1 cellular context compared by ENCODE assay signal in the genomic region with DNA sequence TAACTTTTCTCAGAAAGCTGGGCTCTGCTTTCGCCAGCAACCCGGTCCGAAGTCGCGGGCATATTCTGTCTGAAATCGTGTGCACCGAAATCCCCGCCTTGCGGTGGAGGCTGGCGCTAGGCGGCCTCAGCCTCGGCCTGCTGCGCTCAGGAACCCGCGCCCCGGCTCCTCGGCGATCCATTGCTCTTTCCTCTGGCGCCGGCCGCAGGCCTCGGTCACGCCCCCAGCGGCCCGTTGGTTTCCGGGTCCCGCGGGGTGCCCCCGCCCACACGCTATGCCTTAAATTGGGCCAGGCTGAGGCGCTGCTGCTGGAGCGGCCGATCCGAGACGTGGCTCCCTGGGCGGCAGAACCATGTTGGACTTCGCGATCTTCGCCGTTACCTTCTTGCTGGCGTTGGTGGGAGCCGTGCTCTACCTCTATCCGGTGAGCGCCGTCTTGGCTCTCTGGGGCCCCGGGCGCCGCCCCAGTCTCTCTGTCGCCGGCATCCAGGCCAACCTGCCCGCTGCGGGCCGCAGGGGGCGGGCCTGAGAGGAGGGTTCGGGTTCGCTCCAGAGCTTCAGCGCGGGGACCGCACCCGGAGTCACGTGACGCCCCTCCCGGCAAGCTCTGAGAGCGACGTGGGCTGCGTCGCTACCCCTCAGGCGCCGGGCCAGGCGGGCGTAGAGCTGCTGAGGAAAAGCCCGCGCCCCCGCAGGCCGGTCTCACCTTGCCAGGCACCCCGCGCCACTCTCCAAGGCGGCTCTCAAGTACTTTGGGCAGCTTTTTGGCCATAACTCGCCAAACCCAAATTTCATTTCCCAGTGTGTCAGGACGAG.
A peak's percentile ranks its signal among the peaks of the same experiment; 100 is the strongest.
TF ChIP-seq lines count a peak whose summit lies in the region.

A gene with protein sequence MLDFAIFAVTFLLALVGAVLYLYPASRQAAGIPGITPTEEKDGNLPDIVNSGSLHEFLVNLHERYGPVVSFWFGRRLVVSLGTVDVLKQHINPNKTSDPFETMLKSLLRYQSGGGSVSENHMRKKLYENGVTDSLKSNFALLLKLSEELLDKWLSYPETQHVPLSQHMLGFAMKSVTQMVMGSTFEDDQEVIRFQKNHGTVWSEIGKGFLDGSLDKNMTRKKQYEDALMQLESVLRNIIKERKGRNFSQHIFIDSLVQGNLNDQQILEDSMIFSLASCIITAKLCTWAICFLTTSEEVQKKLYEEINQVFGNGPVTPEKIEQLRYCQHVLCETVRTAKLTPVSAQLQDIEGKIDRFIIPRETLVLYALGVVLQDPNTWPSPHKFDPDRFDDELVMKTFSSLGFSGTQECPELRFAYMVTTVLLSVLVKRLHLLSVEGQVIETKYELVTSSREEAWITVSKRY (plus strand): TSS at position 308 of the 816 bp plus-strand sequence. CDS start 45 bp downstream, at position 353.

TF ChIP-seq in HepG2, 621 proteins besides CTCF, POLR2A, EP300 and RAD21 (continued from another document and continues in another):
- TF ChIP-seq, protein P1, sequence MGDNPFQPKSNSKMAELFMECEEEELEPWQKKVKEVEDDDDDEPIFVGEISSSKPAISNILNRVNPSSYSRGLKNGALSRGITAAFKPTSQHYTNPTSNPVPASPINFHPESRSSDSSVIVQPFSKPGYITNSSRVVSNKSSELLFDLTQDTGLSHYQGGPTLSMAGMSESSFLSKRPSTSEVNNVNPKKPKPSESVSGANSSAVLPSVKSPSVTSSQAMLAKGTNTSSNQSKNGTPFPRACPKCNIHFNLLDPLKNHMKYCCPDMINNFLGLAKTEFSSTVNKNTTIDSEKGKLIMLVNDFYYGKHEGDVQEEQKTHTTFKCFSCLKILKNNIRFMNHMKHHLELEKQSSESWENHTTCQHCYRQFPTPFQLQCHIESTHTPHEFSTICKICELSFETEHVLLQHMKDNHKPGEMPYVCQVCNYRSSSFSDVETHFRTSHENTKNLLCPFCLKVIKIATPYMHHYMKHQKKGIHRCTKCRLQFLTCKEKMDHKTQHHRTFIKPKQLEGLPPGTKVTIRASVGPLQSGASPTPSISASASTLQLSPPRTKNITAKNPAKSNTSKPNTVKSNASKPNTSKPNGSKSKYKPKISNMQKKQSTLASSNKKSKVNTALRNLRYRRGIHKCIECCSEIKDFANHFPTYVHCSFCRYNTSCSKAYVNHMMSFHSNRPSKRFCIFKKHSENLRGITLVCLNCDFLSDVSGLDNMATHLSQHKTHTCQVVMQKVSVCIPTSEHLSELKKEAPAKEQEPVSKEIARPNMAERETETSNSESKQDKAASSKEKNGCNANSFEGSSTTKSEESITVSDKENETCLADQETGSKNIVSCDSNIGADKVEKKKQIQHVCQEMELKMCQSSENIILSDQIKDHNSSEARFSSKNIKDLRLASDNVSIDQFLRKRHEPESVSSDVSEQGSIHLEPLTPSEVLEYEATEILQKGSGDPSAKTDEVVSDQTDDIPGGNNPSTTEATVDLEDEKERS (CRISPR knock-in tag; IDR thresholded peaks at IDR 0.05), result peak; percentile 71; the same call in 1 of the 2 replicates
- TF ChIP-seq KDM4B (CRISPR knock-in tag; IDR thresholded peaks at IDR 0.05), result no peak
- TF ChIP-seq ZNF432 (CRISPR knock-in tag; IDR thresholded peaks at IDR 0.05; ENCODE audit: borderline replicate concordance), result 0 out of 2 replicates have a peak, but pooled peaks have one; percentile 27
- TF ChIP-seq, protein P2, sequence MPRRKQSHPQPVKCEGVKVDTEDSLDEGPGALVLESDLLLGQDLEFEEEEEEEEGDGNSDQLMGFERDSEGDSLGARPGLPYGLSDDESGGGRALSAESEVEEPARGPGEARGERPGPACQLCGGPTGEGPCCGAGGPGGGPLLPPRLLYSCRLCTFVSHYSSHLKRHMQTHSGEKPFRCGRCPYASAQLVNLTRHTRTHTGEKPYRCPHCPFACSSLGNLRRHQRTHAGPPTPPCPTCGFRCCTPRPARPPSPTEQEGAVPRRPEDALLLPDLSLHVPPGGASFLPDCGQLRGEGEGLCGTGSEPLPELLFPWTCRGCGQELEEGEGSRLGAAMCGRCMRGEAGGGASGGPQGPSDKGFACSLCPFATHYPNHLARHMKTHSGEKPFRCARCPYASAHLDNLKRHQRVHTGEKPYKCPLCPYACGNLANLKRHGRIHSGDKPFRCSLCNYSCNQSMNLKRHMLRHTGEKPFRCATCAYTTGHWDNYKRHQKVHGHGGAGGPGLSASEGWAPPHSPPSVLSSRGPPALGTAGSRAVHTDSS (CRISPR knock-in tag; conservative IDR thresholded peaks at IDR 0.05), result 0 out of 2 replicates have a peak, but pooled peaks have one; percentile 74
- no peak; the same call in 1 of the 2 replicates for TF ChIP-seq ZFP36L2 (CRISPR knock-in tag; IDR thresholded peaks at IDR 0.05)
- TF ChIP-seq ZFP36 (IDR thresholded peaks at IDR 0.05; ENCODE audit: borderline replicate concordance, low read depth, low read length, partially characterized antibody), result no peak
- TF ChIP-seq NFYC (CRISPR knock-in tag; IDR thresholded peaks at IDR 0.05), result peak; percentile 63
- TF ChIP-seq, protein P3, sequence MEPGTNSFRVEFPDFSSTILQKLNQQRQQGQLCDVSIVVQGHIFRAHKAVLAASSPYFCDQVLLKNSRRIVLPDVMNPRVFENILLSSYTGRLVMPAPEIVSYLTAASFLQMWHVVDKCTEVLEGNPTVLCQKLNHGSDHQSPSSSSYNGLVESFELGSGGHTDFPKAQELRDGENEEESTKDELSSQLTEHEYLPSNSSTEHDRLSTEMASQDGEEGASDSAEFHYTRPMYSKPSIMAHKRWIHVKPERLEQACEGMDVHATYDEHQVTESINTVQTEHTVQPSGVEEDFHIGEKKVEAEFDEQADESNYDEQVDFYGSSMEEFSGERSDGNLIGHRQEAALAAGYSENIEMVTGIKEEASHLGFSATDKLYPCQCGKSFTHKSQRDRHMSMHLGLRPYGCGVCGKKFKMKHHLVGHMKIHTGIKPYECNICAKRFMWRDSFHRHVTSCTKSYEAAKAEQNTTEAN (CRISPR knock-in tag; conservative IDR thresholded peaks at IDR 0.05), result peak; percentile 75
- TF ChIP-seq ZNF550 (CRISPR knock-in tag; IDR thresholded peaks at IDR 0.05; ENCODE audit: borderline replicate concordance), result no peak
- TF ChIP-seq KDM5B (CRISPR knock-in tag; IDR thresholded peaks at IDR 0.05; ENCODE audit: borderline replicate concordance), result peak; percentile 98
- peak; percentile 45; the same call in 1 of the 2 replicates for TF ChIP-seq SAFB2 (CRISPR knock-in tag; IDR thresholded peaks at IDR 0.05; ENCODE audit: borderline replicate concordance, low read depth)
- TF ChIP-seq ATM (IDR thresholded peaks at IDR 0.05; ENCODE audit: borderline replicate concordance), result no peak
- TF ChIP-seq, protein P4, sequence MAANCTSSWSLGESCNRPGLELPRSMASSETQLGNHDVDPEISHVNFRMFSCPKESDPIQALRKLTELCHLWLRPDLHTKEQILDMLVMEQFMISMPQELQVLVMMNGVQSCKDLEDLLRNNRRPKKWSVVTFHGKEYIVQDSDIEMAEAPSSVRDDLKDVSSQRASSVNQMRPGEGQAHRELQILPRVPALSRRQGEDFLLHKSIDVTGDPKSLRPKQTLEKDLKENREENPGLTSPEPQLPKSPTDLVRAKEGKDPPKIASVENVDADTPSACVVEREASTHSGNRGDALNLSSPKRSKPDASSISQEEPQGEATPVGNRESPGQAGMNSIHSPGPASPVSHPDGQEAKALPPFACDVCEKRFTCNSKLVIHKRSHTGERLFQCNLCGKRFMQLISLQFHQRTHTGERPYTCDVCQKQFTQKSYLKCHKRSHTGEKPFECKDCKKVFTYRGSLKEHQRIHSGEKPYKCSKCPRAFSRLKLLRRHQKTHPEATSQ (CRISPR knock-in tag; IDR thresholded peaks at IDR 0.05; ENCODE audit: borderline replicate concordance), result peak; percentile 90; the same call in 1 of the 2 replicates
- peak; percentile 98 for TF ChIP-seq ZMYM4 (CRISPR knock-in tag; IDR thresholded peaks at IDR 0.05)
- peak; percentile 99 for TF ChIP-seq ZNF891 (CRISPR knock-in tag; IDR thresholded peaks at IDR 0.05)
- no peak for TF ChIP-seq ZNF24 (IDR thresholded peaks at IDR 0.05)
- TF ChIP-seq KAT2B (IDR thresholded peaks at IDR 0.05; ENCODE audit: borderline replicate concordance, low read depth, low read length), result no peak
- TF ChIP-seq HMG20B (CRISPR knock-in tag; conservative IDR thresholded peaks at IDR 0.05), result peak; percentile 57
- TF ChIP-seq, protein P5, sequence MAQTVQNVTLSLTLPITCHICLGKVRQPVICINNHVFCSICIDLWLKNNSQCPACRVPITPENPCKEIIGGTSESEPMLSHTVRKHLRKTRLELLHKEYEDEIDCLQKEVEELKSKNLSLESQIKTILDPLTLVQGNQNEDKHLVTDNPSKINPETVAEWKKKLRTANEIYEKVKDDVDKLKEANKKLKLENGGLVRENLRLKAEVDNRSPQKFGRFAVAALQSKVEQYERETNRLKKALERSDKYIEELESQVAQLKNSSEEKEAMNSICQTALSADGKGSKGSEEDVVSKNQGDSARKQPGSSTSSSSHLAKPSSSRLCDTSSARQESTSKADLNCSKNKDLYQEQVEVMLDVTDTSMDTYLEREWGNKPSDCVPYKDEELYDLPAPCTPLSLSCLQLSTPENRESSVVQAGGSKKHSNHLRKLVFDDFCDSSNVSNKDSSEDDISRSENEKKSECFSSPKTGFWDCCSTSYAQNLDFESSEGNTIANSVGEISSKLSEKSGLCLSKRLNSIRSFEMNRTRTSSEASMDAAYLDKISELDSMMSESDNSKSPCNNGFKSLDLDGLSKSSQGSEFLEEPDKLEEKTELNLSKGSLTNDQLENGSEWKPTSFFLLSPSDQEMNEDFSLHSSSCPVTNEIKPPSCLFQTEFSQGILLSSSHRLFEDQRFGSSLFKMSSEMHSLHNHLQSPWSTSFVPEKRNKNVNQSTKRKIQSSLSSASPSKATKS (CRISPR knock-in tag; IDR thresholded peaks at IDR 0.05), result peak; percentile 98
- 0 out of 2 replicates have a peak, but pooled peaks have one; percentile 78 for TF ChIP-seq PCBP1 (IDR thresholded peaks at IDR 0.05; ENCODE audit: borderline replicate concordance, low read depth, low read length)
- TF ChIP-seq, protein P6, sequence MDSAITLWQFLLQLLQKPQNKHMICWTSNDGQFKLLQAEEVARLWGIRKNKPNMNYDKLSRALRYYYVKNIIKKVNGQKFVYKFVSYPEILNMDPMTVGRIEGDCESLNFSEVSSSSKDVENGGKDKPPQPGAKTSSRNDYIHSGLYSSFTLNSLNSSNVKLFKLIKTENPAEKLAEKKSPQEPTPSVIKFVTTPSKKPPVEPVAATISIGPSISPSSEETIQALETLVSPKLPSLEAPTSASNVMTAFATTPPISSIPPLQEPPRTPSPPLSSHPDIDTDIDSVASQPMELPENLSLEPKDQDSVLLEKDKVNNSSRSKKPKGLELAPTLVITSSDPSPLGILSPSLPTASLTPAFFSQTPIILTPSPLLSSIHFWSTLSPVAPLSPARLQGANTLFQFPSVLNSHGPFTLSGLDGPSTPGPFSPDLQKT (CRISPR knock-in tag; IDR thresholded peaks at IDR 0.05; ENCODE audit: borderline replicate concordance), result peak; percentile 92; the same call in 1 of the 2 replicates
- no peak for TF ChIP-seq SUZ12 (IDR thresholded peaks at IDR 0.05; ENCODE audit: low read depth, low read length)
- TF ChIP-seq EEA1 (CRISPR knock-in tag; IDR thresholded peaks at IDR 0.05; ENCODE audit: borderline replicate concordance), result peak; percentile 74; the same call in 1 of the 2 replicates
- peak; percentile 57 for TF ChIP-seq ATF1 (CRISPR knock-in tag; IDR thresholded peaks at IDR 0.05)
- TF ChIP-seq ZNF101 (CRISPR knock-in tag; IDR thresholded peaks at IDR 0.05; ENCODE audit: borderline replicate concordance, low read depth), result no peak
- TF ChIP-seq FOSL2 (CRISPR knock-in tag; IDR thresholded peaks at IDR 0.05), result peak; percentile 21; the same call in 1 of the 2 replicates
- peak; percentile 68 for TF ChIP-seq JUND (CRISPR knock-in tag; IDR thresholded peaks at IDR 0.05)
- peak; percentile 17; the same call in 1 of the 2 replicates for TF ChIP-seq MAFF (IDR thresholded peaks at IDR 0.05; ENCODE audit: low read depth, low read length)
- TF ChIP-seq SRY (CRISPR knock-in tag; IDR thresholded peaks at IDR 0.05), result peak; percentile 98
- TF ChIP-seq ZNF709 (CRISPR knock-in tag; IDR thresholded peaks at IDR 0.05), result peak; percentile 97
- peak; percentile 93; the same call in 1 of the 2 replicates for TF ChIP-seq ZNF749 (CRISPR knock-in tag; IDR thresholded peaks at IDR 0.05; ENCODE audit: borderline replicate concordance)
- TF ChIP-seq CHCHD3 (CRISPR knock-in tag; IDR thresholded peaks at IDR 0.05), result no peak; the same call in none of the 2 replicates
- peak; percentile 99; the same call in 1 of the 2 replicates for TF ChIP-seq ZNF234 (CRISPR knock-in tag; conservative IDR thresholded peaks at IDR 0.05)
- TF ChIP-seq PRMT3 (CRISPR knock-in tag; IDR thresholded peaks at IDR 0.05; ENCODE audit: borderline replicate concordance, low read depth), result peak; percentile 73; the same call in 1 of the 2 replicates
- TF ChIP-seq, protein P7, sequence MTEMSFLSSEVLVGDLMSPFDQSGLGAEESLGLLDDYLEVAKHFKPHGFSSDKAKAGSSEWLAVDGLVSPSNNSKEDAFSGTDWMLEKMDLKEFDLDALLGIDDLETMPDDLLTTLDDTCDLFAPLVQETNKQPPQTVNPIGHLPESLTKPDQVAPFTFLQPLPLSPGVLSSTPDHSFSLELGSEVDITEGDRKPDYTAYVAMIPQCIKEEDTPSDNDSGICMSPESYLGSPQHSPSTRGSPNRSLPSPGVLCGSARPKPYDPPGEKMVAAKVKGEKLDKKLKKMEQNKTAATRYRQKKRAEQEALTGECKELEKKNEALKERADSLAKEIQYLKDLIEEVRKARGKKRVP (CRISPR knock-in tag; IDR thresholded peaks at IDR 0.05), result no peak; a peak in 1 of 4 replicates
- no peak for TF ChIP-seq SRSF9 (IDR thresholded peaks at IDR 0.05; ENCODE audit: borderline replicate concordance, insufficient read depth, low read depth, low read length, poor library complexity, severe bottlenecking)
- TF ChIP-seq, protein P8, sequence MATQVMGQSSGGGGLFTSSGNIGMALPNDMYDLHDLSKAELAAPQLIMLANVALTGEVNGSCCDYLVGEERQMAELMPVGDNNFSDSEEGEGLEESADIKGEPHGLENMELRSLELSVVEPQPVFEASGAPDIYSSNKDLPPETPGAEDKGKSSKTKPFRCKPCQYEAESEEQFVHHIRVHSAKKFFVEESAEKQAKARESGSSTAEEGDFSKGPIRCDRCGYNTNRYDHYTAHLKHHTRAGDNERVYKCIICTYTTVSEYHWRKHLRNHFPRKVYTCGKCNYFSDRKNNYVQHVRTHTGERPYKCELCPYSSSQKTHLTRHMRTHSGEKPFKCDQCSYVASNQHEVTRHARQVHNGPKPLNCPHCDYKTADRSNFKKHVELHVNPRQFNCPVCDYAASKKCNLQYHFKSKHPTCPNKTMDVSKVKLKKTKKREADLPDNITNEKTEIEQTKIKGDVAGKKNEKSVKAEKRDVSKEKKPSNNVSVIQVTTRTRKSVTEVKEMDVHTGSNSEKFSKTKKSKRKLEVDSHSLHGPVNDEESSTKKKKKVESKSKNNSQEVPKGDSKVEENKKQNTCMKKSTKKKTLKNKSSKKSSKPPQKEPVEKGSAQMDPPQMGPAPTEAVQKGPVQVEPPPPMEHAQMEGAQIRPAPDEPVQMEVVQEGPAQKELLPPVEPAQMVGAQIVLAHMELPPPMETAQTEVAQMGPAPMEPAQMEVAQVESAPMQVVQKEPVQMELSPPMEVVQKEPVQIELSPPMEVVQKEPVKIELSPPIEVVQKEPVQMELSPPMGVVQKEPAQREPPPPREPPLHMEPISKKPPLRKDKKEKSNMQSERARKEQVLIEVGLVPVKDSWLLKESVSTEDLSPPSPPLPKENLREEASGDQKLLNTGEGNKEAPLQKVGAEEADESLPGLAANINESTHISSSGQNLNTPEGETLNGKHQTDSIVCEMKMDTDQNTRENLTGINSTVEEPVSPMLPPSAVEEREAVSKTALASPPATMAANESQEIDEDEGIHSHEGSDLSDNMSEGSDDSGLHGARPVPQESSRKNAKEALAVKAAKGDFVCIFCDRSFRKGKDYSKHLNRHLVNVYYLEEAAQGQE (IDR thresholded peaks at IDR 0.05; ENCODE audit: borderline replicate concordance in 1 of 2, low read depth in 1 of 2, low read length in 2 of 2), result peak in 1 of 2 experiments; percentile 48; a peak in 2 of 4 replicates
- TF ChIP-seq CHD2 (IDR thresholded peaks at IDR 0.05; ENCODE audit: low read depth, low read length), result peak; percentile 47; the same call in 1 of the 2 replicates
- peak; percentile 99 for TF ChIP-seq ELF1 (CRISPR knock-in tag; IDR thresholded peaks at IDR 0.05)
